In genomic region chr15:40438712-40439111, GRCh38 we compare ENCODE assay signal across 16 cellular contexts. TPM values are rescaled to one million over a fixed set of nuclear protein-coding genes. Genes with fewer than 3 reads are reported as not detected.
A peak's percentile ranks its signal among the peaks of the same experiment; 100 is the strongest.
DNase-seq lines count a peak whose midpoint lies in the region; ATAC-seq and TF ChIP-seq lines count a peak whose summit lies in the region.
"Had no signal": no experiment of that assay in that cellular context is flagged by ENCODE, and none has a peak within 500 bp of the region (broad histone marks: within the 10 kb centered on the region; RNA-seq: fewer than 3 reads in every experiment).

No MANE protein-coding gene starts in this region.

- H3K4me3 Mint-ChIP-seq in H9 = peak overlapping the region; percentile 93 to 96
- peak overlapping the region; percentile 50 for H3K4me3 Mint-ChIP-seq in T-helper 17 cell
- H3K4me3 Mint-ChIP-seq: HFFc6 had no signal

- no peak overlapping the region for H3K27ac ChIP-seq in H9 (ENCODE audit: insufficient read length, low read depth, low read length)
- H3K27ac ChIP-seq in right atrium auricular region = peak overlapping the region; percentile 75 to 85
- H3K27ac ChIP-seq in smooth muscle cell (ENCODE audit: low read depth) = no peak overlapping the region
- H3K27ac ChIP-seq: lower lobe of right lung, transverse colon had no signal

- H3K36me3 Mint-ChIP-seq in H9 (ENCODE audit: insufficient read depth in 1 of 3, low read depth in 3 of 3) (peaks cover 0 to 12% (median 0%) of the 10 kb centered on the region in 3 experiments; a peak in 5 of 7 replicates), T-helper 17 cell (ENCODE audit: low read depth) (peaks cover 1% of the 10 kb centered on the region)
- H3K36me3 Mint-ChIP-seq: naive thymus-derived CD8-positive, alpha-beta T cell had no signal

- H3K14ac ChIP-seq in H9 (ENCODE audit: insufficient read depth, low read length) = no peak overlapping the region; the same call in 1 of the 2 replicates

- no peak overlapping the region for H2BK15ac ChIP-seq in H9 (ENCODE audit: low read depth, low read length)

- ATAC-seq in T-helper 17 cell (no peak), HG02678 (IDR thresholded peaks at IDR 0.05; ENCODE audit: unreplicated experiment) (no peak)
- ATAC-seq: lower lobe of right lung; naive thymus-derived CD8-positive, alpha-beta T cell had no signal

- H2AFZ ChIP-seq in H9 (ENCODE audit: low read length) (no peak overlapping the region), smooth muscle cell (ENCODE audit: low read depth) (no peak overlapping the region)

- H3K23me2 ChIP-seq in H9 (ENCODE audit: insufficient read length, low read depth, low read length, poor library complexity, severe bottlenecking) = peaks cover 47% of the 10 kb centered on the region

- no peak overlapping the region for H3K4ac ChIP-seq in H9 (ENCODE audit: low read depth, low read length)

- H3K4me1 ChIP-seq in H9 (ENCODE audit: insufficient read depth, low read length) = peaks cover 13% of the 10 kb centered on the region
- H3K4me1 ChIP-seq in right atrium auricular region = peaks cover 0 to 58% of the 10 kb centered on the region in 2 donors
- peaks cover 34% of the 10 kb centered on the region for H3K4me1 ChIP-seq in smooth muscle cell (ENCODE audit: low read depth)

- no peak overlapping the region for H4K5ac ChIP-seq in H9 (ENCODE audit: insufficient read length, low read depth, low read length)

- H3K79me1 ChIP-seq in H9 (ENCODE audit: insufficient read depth, low read depth, low read length, poor library complexity, severe bottlenecking) = peaks cover 3% of the 10 kb centered on the region

- no peak for TF ChIP-seq CTCF in H9 (conservative IDR thresholded peaks at IDR 0.05)
- TF ChIP-seq CTCF in right atrium auricular region (IDR thresholded peaks at IDR 0.05) = no peak
- TF ChIP-seq CTCF in smooth muscle cell (IDR thresholded peaks at IDR 0.05; ENCODE audit: borderline replicate concordance, insufficient read depth, poor library complexity, severe bottlenecking) = no peak

- H3K23ac ChIP-seq in H9 (ENCODE audit: insufficient read length, low read depth, low read length) = no peak overlapping the region

- H3K56ac ChIP-seq in H9 (ENCODE audit: insufficient read length, low read depth, low read length) = no peak overlapping the region

- H3K27ac Mint-ChIP-seq in H9 = peak overlapping the region in 2 of 3 experiments; percentile 11 to 45; a peak in 1 of 7 replicates
- no peak overlapping the region for H3K27ac Mint-ChIP-seq in T-helper 17 cell
- H3K27ac Mint-ChIP-seq: HFFc6 had no signal

- no CpG with 5 or more reads among the region's 12 CpGs for WGBS in H9 (ENCODE audit: extremely low coverage, insufficient read length, low lambda C conversion rate)
- WGBS in smooth muscle cell (ENCODE audit: low lambda C conversion rate) = 60% methylated on average over 12 of the region's 12 CpGs

- no peaks in the 10 kb centered on the region for H3K9me3 ChIP-seq in H9 (ENCODE audit: control insufficient read depth, low read depth, low read length)
- no peaks in the 10 kb centered on the region for H3K9me3 ChIP-seq in T-helper 17 cell (ENCODE audit: control insufficient read depth, low read length, poor library complexity, severe bottlenecking)
- no peaks in the 10 kb centered on the region for H3K9me3 ChIP-seq in right atrium auricular region
- no peaks in the 10 kb centered on the region for H3K9me3 ChIP-seq in smooth muscle cell (replicated peaks; ENCODE audit: low read depth)
- H3K9me3 ChIP-seq: lower lobe of right lung, transverse colon had no signal

- no peak overlapping the region for H4K8ac ChIP-seq in H9 (replicated peaks; ENCODE audit: insufficient read length, low read depth, low read length)

- H3K9me3 Mint-ChIP-seq in H9 = no peaks in the 10 kb centered on the region; a peak in 1 of 5 replicates
- H3K9me3 Mint-ChIP-seq: HFFc6; naive thymus-derived CD8-positive, alpha-beta T cell had no signal

- H2AK5ac ChIP-seq in H9 (ENCODE audit: insufficient read length, low read length) = no peak overlapping the region

- peaks cover 4% of the 10 kb centered on the region for H3F3A ChIP-seq in smooth muscle cell (ENCODE audit: low read depth)

- H3T11ph ChIP-seq in H9 (ENCODE audit: low read length) = no peak overlapping the region

- no peak overlapping the region for H2BK5ac ChIP-seq in H9 (ENCODE audit: insufficient read length, low read length)

- no peak overlapping the region for H2BK20ac ChIP-seq in H9 (ENCODE audit: low read depth, low read length, poor library complexity, severe bottlenecking)

- H3K4me3 ChIP-seq in right atrium auricular region (no peak overlapping the region), smooth muscle cell (no peak overlapping the region)
- H3K4me3 ChIP-seq: lower lobe of right lung, transverse colon had no signal

- H2BK120ac ChIP-seq in H9 (ENCODE audit: low read depth, low read length, poor library complexity, severe bottlenecking) = no peak overlapping the region

- DNase-seq in H9 (no peak), T-helper 17 cell (no peak), right atrium auricular region (ENCODE audit: low spot score) (no peak), smooth muscle cell (lab: John Stamatoyannopoulos, UW; ENCODE audit: unreplicated experiment) (no peak), NCI-H82 treated with DMSO at 0.1 percent for 48 hours (lab: John Stamatoyannopoulos, UW; ENCODE audit: unreplicated experiment) (no peak), NCI-H345 (lab: John Stamatoyannopoulos, UW) (no peak)
- DNase-seq: activated effector memory CD4-positive, alpha-beta T cell treated with Interleukin-2 at 50 U/mL for 16 hours; HFFc6; lower lobe of right lung; NCI-H2029; stimulated activated CD4-positive, alpha-beta T cell treated with anti-CD3 and anti-CD28 coated beads, Interleukin-12 subunit alpha, Interleukin-12 subunit beta, amount 100 ng/mL, for 4 hours; stimulated activated naive CD4-positive, alpha-beta T cell; T1000; transverse colon had no signal

- peaks cover 32% of the 10 kb centered on the region for H3K27me3 Mint-ChIP-seq in H9 (ENCODE audit: low read depth)
- H3K27me3 Mint-ChIP-seq in T-helper 17 cell = peaks cover 18% of the 10 kb centered on the region

- H3K18ac ChIP-seq in H9 (ENCODE audit: insufficient read length, low read depth, low read length) = no peak overlapping the region

- no peak overlapping the region for H2BK12ac ChIP-seq in H9 (ENCODE audit: insufficient read length, low read depth, low read length)

- H3K4me1 Mint-ChIP-seq in H9 (peaks cover 54 to 56% of the 10 kb centered on the region in 2 experiments), T-helper 17 cell (peaks cover 45% of the 10 kb centered on the region)

- H3K79me2 ChIP-seq in H9 (ENCODE audit: insufficient read depth, low read length) (peaks cover 18% of the 10 kb centered on the region; the same call in 1 of the 2 replicates), smooth muscle cell (ENCODE audit: low read depth) (peaks cover 21% of the 10 kb centered on the region)

- H3K4me2 ChIP-seq in H9 (ENCODE audit: insufficient read depth, insufficient read length, low read length) (peak overlapping the region; percentile 80), smooth muscle cell (peak overlapping the region; percentile 94)

- peaks cover 11% of the 10 kb centered on the region; the same call in 1 of the 2 replicates for H3K27me3 ChIP-seq in H9 (ENCODE audit: insufficient read depth, low read length)
- no peaks in the 10 kb centered on the region for H3K27me3 ChIP-seq in right atrium auricular region
- H3K27me3 ChIP-seq in smooth muscle cell (ENCODE audit: low read depth) = peaks cover 14% of the 10 kb centered on the region

- H3K36me3 ChIP-seq in right atrium auricular region (no peaks in the 10 kb centered on the region), smooth muscle cell (ENCODE audit: low read depth) (no peaks in the 10 kb centered on the region)
- H3K36me3 ChIP-seq: lower lobe of right lung, transverse colon had no signal

- H4K20me1 ChIP-seq in H9 (ENCODE audit: control insufficient read depth, insufficient read depth, insufficient read length) (no peaks in the 10 kb centered on the region), smooth muscle cell (ENCODE audit: low read depth) (peaks cover 21% of the 10 kb centered on the region)

- H3K9ac ChIP-seq in H9 (ENCODE audit: extremely low read depth, insufficient read length, low read length) (no peak overlapping the region), smooth muscle cell (ENCODE audit: low read depth) (no peak overlapping the region)

- H4K91ac ChIP-seq in H9 (ENCODE audit: insufficient read length, low read depth, low read length) = no peak overlapping the region

RNA-seq across cellular contexts. Expression of gene BAHD1, which starts 2.0 kb away (rescaled TPM):
- 52.9 and 54.1 TPM in 2 replicates for total RNA-seq in H9 (2021)
- 10 to 100 TPM; 30.2 to 32.1 TPM for total RNA-seq in T-helper 17 cell
- total RNA-seq in right atrium auricular region = 10 to 100 TPM; 11.6 to 19.2 TPM
- total RNA-seq in smooth muscle cell = 7.9 and 8.4 TPM in 2 replicates
- polyA plus RNA-seq in smooth muscle cell = 11.1 and 13.4 TPM in 2 replicates

RNA-seq across cellular contexts. Expression of gene CHST14, which starts 32.1 kb away (rescaled TPM):
- 24.4 and 25.7 TPM in 2 replicates for total RNA-seq in H9 (2021)
- total RNA-seq in T-helper 17 cell = 1 to 10 TPM; 4.4 to 7.5 TPM
- total RNA-seq in right atrium auricular region = 10 to 100 TPM; 13.2 to 14.2 TPM
- total RNA-seq in smooth muscle cell = 19.1 and 20.5 TPM in 2 replicates
- polyA plus RNA-seq in smooth muscle cell = 23.7 and 24.6 TPM in 2 replicates

RNA-seq across cellular contexts. Expression of gene IVD, which starts 33.1 kb away (rescaled TPM):
- total RNA-seq in H9 (2021) = 86.7 and 93.1 TPM in 2 replicates
- total RNA-seq in T-helper 17 cell = 10 to 100 TPM; 30.1 to 37.0 TPM
- 10 to 100 TPM; 49.1 to 65.3 TPM for total RNA-seq in right atrium auricular region
- 17.4 and 20.3 TPM in 2 replicates for total RNA-seq in smooth muscle cell
- polyA plus RNA-seq in smooth muscle cell = 37.8 and 38.3 TPM in 2 replicates

RNA-seq across cellular contexts. Expression of gene KNSTRN, which starts 56.2 kb away (rescaled TPM):
- total RNA-seq in H9 (2021) (53.9 TPM in 2 replicates), T-helper 17 cell (1 to 10 TPM; 2.2 to 4.9 TPM), right atrium auricular region (10 to 100 TPM in 1 of 2 donors, 1 to 10 TPM in 1; 8.4 to 12.9 TPM), smooth muscle cell (24.1 and 27.0 TPM in 2 replicates)
- polyA plus RNA-seq in smooth muscle cell = 15.4 and 17.3 TPM in 2 replicates

Comparison
In these comparisons a context has a peak if more than half of its experiments do, and no peak if none do; other contexts are left out.
1. H3K27ac ChIP-seq: peak in right atrium auricular region (2 of 2); none in H9 (single experiment) and smooth muscle cell (single experiment).